23 cellular contexts compared by ENCODE assay signal in genomic region chr1:224505454-224506093, GRCh38.
DNase-seq lines count a peak whose midpoint lies in the region; ATAC-seq and TF ChIP-seq lines count a peak whose summit lies in the region.
"Had no signal": no experiment of that assay in that cellular context is flagged by ENCODE, and none has a peak within 500 bp of the region (broad histone marks: within the 10 kb centered on the region; RNA-seq: fewer than 3 reads in every experiment).

No MANE protein-coding gene starts in this region.

- no peak for DNase-seq in body of pancreas
- no peak for DNase-seq in glutamatergic neuron
- DNase-seq in osteocyte (ENCODE audit: extremely low spot score, unreplicated experiment): no peak
- no peak for DNase-seq in hepatic stellate cell (ENCODE audit: low spot score)
- DNase-seq in stimulated activated CD8-positive, alpha-beta memory T cell treated with anti-CD3 and anti-CD28 coated beads, Interleukin-4, amount 100 ng/mL, for 48 hours: no peak
- DNase-seq in NCI-H226: no peak
- no peak for DNase-seq in NOMO-1 treated with DMSO at 0.1 percent for 48 hours (lab: John Stamatoyannopoulos, UW; ENCODE audit: unreplicated experiment)
- DNase-seq: activated CD4-positive, alpha-beta T cell treated with anti-CD3 and anti-CD28 coated beads, Interleukin-2, amount 50 U/mL, for 4 hours; activated naive CD4-positive, alpha-beta T cell treated with anti-CD3 and anti-CD28 coated beads for 36 hours; amygdala; endodermal cell; Karpas-422; kidney glomerular epithelial cell; MV-4-11; NCI-H1436 treated with DMSO at 0.1 percent for 48 hours; SJCRH30; stimulated activated naive CD8-positive, alpha-beta T cell treated with anti-CD3 and anti-CD28 coated beads, Interleukin-15, amount 100 ng/mL, for 72 hours; T-cell; transverse colon had no signal

- H3K36me3 ChIP-seq in BLaER1 treated with 17β-estradiol and CSF1 and Interleukin-3, amounts not matched to agents 10 nM and 100 nM: no peaks in the 10 kb centered on the region
- H3K36me3 ChIP-seq in body of pancreas (replicated peaks in 1 of 2; ENCODE audit: insufficient read depth in 1 of 2, low read depth in 2 of 2): no peaks in the 10 kb centered on the region
- H3K36me3 ChIP-seq: cardiac muscle cell, SJCRH30, transverse colon had no signal

- H3K27me3 ChIP-seq in BLaER1 treated with 17β-estradiol and CSF1 and Interleukin-3, amounts not matched to agents 10 nM and 100 nM: no peaks in the 10 kb centered on the region
- H3K27me3 ChIP-seq in body of pancreas: no peaks in the 10 kb centered on the region
- H3K27me3 ChIP-seq: cardiac muscle cell, SJCRH30, transverse colon had no signal

- no peak for ATAC-seq in body of pancreas
- ATAC-seq: A549; stimulated activated naive CD8-positive, alpha-beta T cell treated with anti-CD3 and anti-CD28 coated beads, Interleukin-15, amount 100 ng/mL, for 72 hours; T-cell had no signal

- no peaks in the 10 kb centered on the region for H3K9me3 ChIP-seq in BLaER1 treated with 17β-estradiol and CSF1 and Interleukin-3, amounts not matched to agents 10 nM and 100 nM (replicated peaks in 1 of 11)
- H3K9me3 ChIP-seq in body of pancreas: no peaks in the 10 kb centered on the region
- H3K9me3 ChIP-seq: A549, SJCRH30, transverse colon had no signal

- H3K27ac Mint-ChIP-seq in glutamatergic neuron (ENCODE audit: unreplicated experiment): peak overlapping the region; percentile 98
- peak overlapping the region; percentile 74 for H3K27ac Mint-ChIP-seq in osteocyte (ENCODE audit: unreplicated experiment)
- H3K27ac Mint-ChIP-seq: activated naive CD4-positive, alpha-beta T cell treated with anti-CD3 and anti-CD28 coated beads for 36 hours; endodermal cell; T-cell had no signal

- no peak for TF ChIP-seq CTCF in body of pancreas (IDR thresholded peaks at IDR 0.05)
- no peak for TF ChIP-seq CTCF in glutamatergic neuron (IDR thresholded peaks at IDR 0.05; ENCODE audit: partially characterized antibody, unreplicated experiment)
- TF ChIP-seq CTCF in osteocyte (IDR thresholded peaks at IDR 0.05): no peak

- 36 to 39% methylated on average over 3 of the region's 3 CpGs for WGBS in body of pancreas, 2 donors

- H3K9ac ChIP-seq in BLaER1 treated with 17β-estradiol and CSF1 and Interleukin-3, amounts not matched to agents 10 nM and 100 nM: no peak overlapping the region

- H3K27me3 Mint-ChIP-seq in glutamatergic neuron (ENCODE audit: unreplicated experiment): peaks cover 18% of the 10 kb centered on the region
- no peaks in the 10 kb centered on the region for H3K27me3 Mint-ChIP-seq in osteocyte (ENCODE audit: unreplicated experiment)

- no peak overlapping the region for H3K4me3 ChIP-seq in BLaER1 treated with 17β-estradiol and CSF1 and Interleukin-3, amounts not matched to agents 10 nM and 100 nM
- no peak overlapping the region for H3K4me3 ChIP-seq in body of pancreas
- H3K4me3 ChIP-seq: A549, cardiac muscle cell, coronary artery, SJCRH30, transverse colon had no signal

- H3K4me1 Mint-ChIP-seq in glutamatergic neuron (ENCODE audit: low read depth, unreplicated experiment) (peaks cover 48% of the 10 kb centered on the region), osteocyte (ENCODE audit: unreplicated experiment) (peaks cover 88% of the 10 kb centered on the region)

- H3K36me3 Mint-ChIP-seq in glutamatergic neuron (ENCODE audit: unreplicated experiment) (no peaks in the 10 kb centered on the region), osteocyte (ENCODE audit: unreplicated experiment) (no peaks in the 10 kb centered on the region)
- H3K36me3 Mint-ChIP-seq: T-cell had no signal

- intact Hi-C loops in body of pancreas (cut with DNase I): no loop called here

- H3K9me3 Mint-ChIP-seq in glutamatergic neuron (ENCODE audit: unreplicated experiment) (peaks cover 8% of the 10 kb centered on the region), osteocyte (ENCODE audit: unreplicated experiment) (no peaks in the 10 kb centered on the region)
- H3K9me3 Mint-ChIP-seq: activated naive CD4-positive, alpha-beta T cell treated with anti-CD3 and anti-CD28 coated beads for 36 hours; endodermal cell; stimulated activated naive CD8-positive, alpha-beta T cell treated with anti-CD3 and anti-CD28 coated beads, Interleukin-15, amount 100 ng/mL, for 72 hours; T-cell had no signal

- no peaks in the 10 kb centered on the region for H4K20me1 ChIP-seq in BLaER1 treated with 17β-estradiol and CSF1 and Interleukin-3, amounts not matched to agents 10 nM and 100 nM

- H3K27ac ChIP-seq in BLaER1 treated with 17β-estradiol and CSF1 and Interleukin-3, amounts not matched to agents 10 nM and 100 nM: 0 out of 22 replicates have a peak overlapping the region, but pooled peaks of 1 of the 11 experiments have one; percentile 10
- peak overlapping the region in 3 of 4 donors; percentile 51 to 91 (median 90) for H3K27ac ChIP-seq in body of pancreas
- H3K27ac ChIP-seq: A549, cardiac muscle cell, coronary artery, SJCRH30 had no signal

- H3K4me3 Mint-ChIP-seq in glutamatergic neuron (ENCODE audit: unreplicated experiment) (no peak overlapping the region), osteocyte (ENCODE audit: unreplicated experiment) (no peak overlapping the region)
- H3K4me3 Mint-ChIP-seq: activated naive CD4-positive, alpha-beta T cell treated with anti-CD3 and anti-CD28 coated beads for 36 hours; endodermal cell; stimulated activated naive CD8-positive, alpha-beta T cell treated with anti-CD3 and anti-CD28 coated beads, Interleukin-15, amount 100 ng/mL, for 72 hours; T-cell had no signal

- H3K4me1 ChIP-seq in BLaER1 treated with 17β-estradiol and CSF1 and Interleukin-3, amounts not matched to agents 10 nM and 100 nM: peaks cover 39 to 78% (median 73%) of the 10 kb centered on the region in 10 experiments
- peaks cover 39% of the 10 kb centered on the region for H3K4me1 ChIP-seq in body of pancreas

- H3K4me2 ChIP-seq in BLaER1 treated with 17β-estradiol and CSF1 and Interleukin-3, amounts not matched to agents 10 nM and 100 nM: peak overlapping the region in 7 of 11 experiments; percentile 12 to 96 (median 42); a peak in 9 of 22 replicates
- H3K4me2 ChIP-seq: A549 had no signal

- no peak for TF ChIP-seq POLR2A in body of pancreas (IDR thresholded peaks at IDR 0.05)
